Comparison of ENCODE assay signal across 1 cellular context in the genomic region with DNA sequence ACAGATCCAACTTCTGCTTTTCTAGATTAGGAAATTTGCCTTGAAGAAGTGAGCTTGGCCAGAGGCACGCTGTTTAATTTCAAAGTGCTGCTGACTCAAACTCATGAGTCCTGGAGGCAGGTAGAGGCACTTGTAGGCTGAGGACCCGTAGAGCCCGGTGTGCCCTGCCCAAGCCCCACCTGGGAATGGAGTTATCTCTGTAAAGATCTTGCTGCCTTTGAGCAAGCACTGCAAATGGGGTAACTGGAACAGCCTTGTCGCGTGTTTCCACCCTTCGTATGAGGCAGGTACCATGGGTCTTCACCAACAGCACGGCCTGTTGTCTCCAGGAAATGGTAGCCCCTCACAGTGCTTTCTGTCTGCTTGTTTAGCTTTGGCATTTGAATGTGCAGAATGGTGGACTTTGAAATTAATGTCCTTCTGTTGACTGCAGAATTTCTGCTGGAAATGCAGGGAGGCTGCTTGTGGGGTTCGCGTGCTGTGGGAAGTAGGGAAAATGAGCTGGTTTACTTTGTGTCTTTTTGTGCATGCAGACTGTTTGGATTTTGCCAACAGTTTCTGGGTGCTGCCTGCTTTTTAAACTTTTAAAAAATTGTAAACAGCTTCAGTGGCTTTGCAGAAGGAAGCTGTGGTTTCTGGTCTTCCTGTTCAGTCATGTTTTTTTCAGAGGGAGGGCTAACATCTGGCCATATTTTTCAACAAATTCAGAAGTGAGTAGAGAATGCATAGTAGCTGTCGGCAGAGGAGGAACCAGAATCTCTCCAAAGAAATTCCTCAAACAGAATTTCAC.
TF ChIP-seq lines count a peak whose summit lies in the region.

No MANE protein-coding gene starts in this region.

TF ChIP-seq in K562, 482 proteins besides CTCF, POLR2A, EP300 and RAD21 (continued from another document):
- TF ChIP-seq, protein P1, sequence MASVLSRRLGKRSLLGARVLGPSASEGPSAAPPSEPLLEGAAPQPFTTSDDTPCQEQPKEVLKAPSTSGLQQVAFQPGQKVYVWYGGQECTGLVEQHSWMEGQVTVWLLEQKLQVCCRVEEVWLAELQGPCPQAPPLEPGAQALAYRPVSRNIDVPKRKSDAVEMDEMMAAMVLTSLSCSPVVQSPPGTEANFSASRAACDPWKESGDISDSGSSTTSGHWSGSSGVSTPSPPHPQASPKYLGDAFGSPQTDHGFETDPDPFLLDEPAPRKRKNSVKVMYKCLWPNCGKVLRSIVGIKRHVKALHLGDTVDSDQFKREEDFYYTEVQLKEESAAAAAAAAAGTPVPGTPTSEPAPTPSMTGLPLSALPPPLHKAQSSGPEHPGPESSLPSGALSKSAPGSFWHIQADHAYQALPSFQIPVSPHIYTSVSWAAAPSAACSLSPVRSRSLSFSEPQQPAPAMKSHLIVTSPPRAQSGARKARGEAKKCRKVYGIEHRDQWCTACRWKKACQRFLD (CRISPR knock-in tag; IDR thresholded peaks at IDR 0.05), result no peak
- TF ChIP-seq BRD9 (IDR thresholded peaks at IDR 0.05; ENCODE audit: low read depth, partially characterized antibody), result no peak
- peak; percentile 37; the same call in 1 of the 2 replicates for TF ChIP-seq ZNF311 (CRISPR knock-in tag; IDR thresholded peaks at IDR 0.05)
- TF ChIP-seq, protein P2, sequence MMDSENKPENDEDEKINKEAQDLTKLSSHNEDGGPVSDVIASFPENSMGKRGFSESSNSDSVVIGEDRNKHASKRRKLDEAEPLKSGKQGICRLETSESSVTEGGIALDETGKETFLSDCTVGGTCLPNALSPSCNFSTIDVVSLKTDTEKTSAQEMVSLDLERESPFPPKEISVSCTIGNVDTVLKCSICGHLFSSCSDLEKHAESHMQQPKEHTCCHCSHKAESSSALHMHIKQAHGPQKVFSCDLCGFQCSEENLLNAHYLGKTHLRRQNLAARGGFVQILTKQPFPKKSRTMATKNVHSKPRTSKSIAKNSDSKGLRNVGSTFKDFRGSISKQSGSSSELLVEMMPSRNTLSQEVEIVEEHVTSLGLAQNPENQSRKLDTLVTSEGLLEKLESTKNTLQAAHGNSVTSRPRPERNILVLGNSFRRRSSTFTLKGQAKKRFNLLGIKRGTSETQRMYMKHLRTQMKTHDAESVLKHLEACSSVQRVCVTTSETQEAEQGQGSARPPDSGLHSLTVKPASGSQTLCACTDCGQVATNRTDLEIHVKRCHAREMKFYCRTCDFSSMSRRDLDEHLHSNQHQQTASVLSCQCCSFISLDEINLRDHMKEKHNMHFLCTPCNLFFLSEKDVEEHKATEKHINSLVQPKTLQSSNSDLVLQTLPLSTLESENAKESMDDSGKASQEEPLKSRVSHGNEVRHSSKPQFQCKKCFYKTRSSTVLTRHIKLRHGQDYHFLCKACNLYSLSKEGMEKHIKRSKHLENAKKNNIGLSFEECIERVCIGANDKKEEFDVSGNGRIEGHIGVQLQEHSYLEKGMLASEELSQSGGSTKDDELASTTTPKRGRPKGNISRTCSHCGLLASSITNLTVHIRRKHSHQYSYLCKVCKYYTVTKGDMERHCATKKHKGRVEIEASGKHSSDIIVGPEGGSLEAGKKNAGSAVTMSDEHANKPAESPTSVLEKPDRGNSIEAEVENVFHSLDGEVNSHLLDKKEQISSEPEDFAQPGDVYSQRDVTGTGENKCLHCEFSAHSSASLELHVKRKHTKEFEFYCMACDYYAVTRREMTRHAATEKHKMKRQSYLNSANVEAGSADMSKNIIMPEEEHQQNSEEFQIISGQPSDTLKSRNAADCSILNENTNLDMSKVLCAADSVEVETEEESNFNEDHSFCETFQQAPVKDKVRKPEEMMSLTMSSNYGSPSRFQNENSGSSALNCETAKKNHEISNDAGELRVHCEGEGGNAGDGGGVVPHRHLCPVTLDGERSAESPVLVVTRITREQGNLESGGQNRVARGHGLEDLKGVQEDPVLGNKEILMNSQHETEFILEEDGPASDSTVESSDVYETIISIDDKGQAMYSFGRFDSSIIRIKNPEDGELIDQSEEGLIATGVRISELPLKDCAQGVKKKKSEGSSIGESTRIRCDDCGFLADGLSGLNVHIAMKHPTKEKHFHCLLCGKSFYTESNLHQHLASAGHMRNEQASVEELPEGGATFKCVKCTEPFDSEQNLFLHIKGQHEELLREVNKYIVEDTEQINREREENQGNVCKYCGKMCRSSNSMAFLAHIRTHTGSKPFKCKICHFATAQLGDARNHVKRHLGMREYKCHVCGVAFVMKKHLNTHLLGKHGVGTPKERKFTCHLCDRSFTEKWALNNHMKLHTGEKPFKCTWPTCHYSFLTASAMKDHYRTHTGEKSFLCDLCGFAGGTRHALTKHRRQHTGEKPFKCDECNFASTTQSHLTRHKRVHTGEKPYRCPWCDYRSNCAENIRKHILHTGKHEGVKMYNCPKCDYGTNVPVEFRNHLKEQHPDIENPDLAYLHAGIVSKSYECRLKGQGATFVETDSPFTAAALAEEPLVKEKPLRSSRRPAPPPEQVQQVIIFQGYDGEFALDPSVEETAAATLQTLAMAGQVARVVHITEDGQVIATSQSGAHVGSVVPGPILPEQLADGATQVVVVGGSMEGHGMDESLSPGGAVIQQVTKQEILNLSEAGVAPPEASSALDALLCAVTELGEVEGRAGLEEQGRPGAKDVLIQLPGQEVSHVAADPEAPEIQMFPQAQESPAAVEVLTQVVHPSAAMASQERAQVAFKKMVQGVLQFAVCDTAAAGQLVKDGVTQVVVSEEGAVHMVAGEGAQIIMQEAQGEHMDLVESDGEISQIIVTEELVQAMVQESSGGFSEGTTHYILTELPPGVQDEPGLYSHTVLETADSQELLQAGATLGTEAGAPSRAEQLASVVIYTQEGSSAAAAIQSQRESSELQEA (IDR thresholded peaks at IDR 0.05; ENCODE audit: low read depth), result no peak
- 0 out of 2 replicates have a peak, but pooled peaks have one; percentile 27 for TF ChIP-seq GABPA (tag; conservative IDR thresholded peaks at IDR 0.05; ENCODE audit: low read depth)
- no peak for TF ChIP-seq HNRNPUL1 (IDR thresholded peaks at IDR 0.05; ENCODE audit: low read length)
- no peak for TF ChIP-seq LCOR (CRISPR knock-in tag; IDR thresholded peaks at IDR 0.05)
- TF ChIP-seq SPI1 (IDR thresholded peaks at IDR 0.05; ENCODE audit: borderline replicate concordance, low read depth, low read length), result peak; percentile 62; the same call in 1 of the 2 replicates
